ENCODE assay signal across 1 cellular context in the genomic region with DNA sequence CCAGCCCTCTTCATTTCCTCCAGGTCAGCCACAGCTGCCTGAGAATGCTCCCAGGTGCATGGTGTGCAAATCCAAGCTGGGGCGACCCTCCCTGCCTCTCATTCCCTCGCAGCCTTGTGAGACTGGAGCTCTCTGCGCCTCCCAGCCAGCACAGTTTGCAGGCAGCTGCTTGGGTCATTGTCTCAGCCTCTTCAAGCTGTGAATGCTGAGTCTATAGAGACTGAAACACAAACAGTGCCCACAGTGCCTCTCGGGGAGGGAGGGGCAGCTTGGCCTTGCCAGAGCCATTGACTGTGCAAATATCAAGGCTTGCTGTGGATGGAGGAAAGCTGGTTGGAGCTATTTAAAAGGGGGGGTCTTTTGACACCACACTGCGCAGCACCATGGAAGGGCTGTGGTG.
A peak's percentile ranks its signal among the peaks of the same experiment; 100 is the strongest.
TF ChIP-seq lines count a peak whose summit lies in the region.

No MANE protein-coding gene starts in this region.

TF ChIP-seq in GM23338, 12 proteins besides CTCF, POLR2A, EP300 and RAD21 (continued from another document):
- TF ChIP-seq, protein P1, sequence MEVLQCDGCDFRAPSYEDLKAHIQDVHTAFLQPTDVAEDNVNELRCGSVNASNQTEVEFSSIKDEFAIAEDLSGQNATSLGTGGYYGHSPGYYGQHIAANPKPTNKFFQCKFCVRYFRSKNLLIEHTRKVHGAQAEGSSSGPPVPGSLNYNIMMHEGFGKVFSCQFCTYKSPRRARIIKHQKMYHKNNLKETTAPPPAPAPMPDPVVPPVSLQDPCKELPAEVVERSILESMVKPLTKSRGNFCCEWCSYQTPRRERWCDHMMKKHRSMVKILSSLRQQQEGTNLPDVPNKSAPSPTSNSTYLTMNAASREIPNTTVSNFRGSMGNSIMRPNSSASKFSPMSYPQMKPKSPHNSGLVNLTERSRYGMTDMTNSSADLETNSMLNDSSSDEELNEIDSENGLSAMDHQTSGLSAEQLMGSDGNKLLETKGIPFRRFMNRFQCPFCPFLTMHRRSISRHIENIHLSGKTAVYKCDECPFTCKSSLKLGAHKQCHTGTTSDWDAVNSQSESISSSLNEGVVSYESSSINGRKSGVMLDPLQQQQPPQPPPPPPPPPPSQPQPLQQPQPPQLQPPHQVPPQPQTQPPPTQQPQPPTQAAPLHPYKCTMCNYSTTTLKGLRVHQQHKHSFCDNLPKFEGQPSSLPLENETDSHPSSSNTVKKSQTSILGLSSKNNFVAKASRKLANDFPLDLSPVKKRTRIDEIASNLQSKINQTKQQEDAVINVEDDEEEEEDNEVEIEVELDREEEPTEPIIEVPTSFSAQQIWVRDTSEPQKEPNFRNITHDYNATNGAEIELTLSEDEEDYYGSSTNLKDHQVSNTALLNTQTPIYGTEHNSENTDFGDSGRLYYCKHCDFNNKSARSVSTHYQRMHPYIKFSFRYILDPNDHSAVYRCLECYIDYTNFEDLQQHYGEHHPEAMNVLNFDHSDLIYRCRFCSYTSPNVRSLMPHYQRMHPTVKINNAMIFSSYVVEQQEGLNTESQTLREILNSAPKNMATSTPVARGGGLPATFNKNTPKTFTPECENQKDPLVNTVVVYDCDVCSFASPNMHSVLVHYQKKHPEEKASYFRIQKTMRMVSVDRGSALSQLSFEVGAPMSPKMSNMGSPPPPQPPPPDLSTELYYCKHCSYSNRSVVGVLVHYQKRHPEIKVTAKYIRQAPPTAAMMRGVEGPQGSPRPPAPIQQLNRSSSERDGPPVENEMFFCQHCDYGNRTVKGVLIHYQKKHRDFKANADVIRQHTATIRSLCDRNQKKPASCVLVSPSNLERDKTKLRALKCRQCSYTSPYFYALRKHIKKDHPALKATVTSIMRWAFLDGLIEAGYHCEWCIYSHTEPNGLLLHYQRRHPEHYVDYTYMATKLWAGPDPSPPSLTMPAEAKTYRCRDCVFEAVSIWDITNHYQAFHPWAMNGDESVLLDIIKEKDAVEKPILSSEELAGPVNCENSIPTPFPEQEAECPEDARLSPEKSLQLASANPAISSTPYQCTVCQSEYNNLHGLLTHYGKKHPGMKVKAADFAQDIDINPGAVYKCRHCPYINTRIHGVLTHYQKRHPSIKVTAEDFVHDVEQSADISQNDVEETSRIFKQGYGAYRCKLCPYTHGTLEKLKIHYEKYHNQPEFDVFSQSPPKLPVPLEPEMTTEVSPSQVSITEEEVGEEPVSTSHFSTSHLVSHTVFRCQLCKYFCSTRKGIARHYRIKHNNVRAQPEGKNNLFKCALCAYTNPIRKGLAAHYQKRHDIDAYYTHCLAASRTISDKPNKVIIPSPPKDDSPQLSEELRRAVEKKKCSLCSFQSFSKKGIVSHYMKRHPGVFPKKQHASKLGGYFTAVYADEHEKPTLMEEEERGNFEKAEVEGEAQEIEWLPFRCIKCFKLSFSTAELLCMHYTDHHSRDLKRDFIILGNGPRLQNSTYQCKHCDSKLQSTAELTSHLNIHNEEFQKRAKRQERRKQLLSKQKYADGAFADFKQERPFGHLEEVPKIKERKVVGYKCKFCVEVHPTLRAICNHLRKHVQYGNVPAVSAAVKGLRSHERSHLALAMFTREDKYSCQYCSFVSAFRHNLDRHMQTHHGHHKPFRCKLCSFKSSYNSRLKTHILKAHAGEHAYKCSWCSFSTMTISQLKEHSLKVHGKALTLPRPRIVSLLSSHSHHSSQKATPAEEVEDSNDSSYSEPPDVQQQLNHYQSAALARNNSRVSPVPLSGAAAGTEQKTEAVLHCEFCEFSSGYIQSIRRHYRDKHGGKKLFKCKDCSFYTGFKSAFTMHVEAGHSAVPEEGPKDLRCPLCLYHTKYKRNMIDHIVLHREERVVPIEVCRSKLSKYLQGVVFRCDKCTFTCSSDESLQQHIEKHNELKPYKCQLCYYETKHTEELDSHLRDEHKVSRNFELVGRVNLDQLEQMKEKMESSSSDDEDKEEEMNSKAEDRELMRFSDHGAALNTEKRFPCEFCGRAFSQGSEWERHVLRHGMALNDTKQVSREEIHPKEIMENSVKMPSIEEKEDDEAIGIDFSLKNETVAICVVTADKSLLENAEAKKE (CRISPR knock-in tag; IDR thresholded peaks at IDR 0.05), result 0 out of 2 replicates have a peak, but pooled peaks have one; percentile 7
